30 cellular contexts compared by ENCODE assay signal in the genomic region with DNA sequence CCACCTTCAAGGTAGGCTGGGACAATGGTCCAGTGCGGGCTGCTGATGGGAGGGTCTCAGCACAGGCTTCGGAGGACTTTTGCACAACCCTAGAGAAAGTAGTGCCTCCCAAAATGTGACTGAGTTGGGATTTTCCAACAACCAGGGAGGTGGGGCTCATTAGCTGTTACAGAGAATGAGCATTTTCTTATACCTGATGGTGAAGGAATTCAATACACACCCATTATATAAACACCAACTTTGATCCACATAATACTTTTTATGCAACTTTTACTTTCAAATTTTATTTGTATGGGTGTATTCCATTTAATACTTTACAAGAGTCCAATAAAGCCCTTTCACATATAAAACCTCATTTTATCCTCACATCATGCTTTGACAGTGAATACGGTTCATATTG. TPM values are rescaled to one million over a fixed set of nuclear protein-coding genes. Genes with fewer than 3 reads are reported as not detected.
"Had no signal": no experiment of that assay in that cellular context is flagged by ENCODE, and none has a peak within 500 bp of the region (broad histone marks: within the 10 kb centered on the region; RNA-seq: fewer than 3 reads in every experiment).

No MANE protein-coding gene starts in this region.

- ATAC-seq: left cardiac atrium; left lung; naive thymus-derived CD8-positive, alpha-beta T cell; right lobe of liver had no signal

- H3K27me3 ChIP-seq: neural progenitor cell, right atrium auricular region, right lobe of liver, uterus had no signal

- H3K9me3 ChIP-seq: left lung, neutrophil, right atrium auricular region, right lobe of liver, suprapubic skin, thoracic aorta, tibial artery, uterus had no signal

- H3K36me3 ChIP-seq: left lung, neural progenitor cell, neutrophil, right atrium auricular region, right lobe of liver, suprapubic skin, thoracic aorta, tibial artery, uterus had no signal

- H3K4me2 ChIP-seq: neural progenitor cell, smooth muscle cell had no signal

- H2AFZ ChIP-seq: neural progenitor cell had no signal

- DNase-seq: head of caudate nucleus; hippocampal formation; kidney glomerular epithelial cell; left cardiac atrium; left lung; mesendoderm; naive thymus-derived CD8-positive, alpha-beta T cell; nephron progenitor cell; occipital lobe; right lobe of liver; stimulated activated CD4-positive, alpha-beta T cell treated with anti-CD3 and anti-CD28 coated beads, Interleukin-1b, Interleukin-23, amount 100 ng/mL, for 48 hours; stimulated activated CD4-positive, alpha-beta T cell treated with anti-CD3 and anti-CD28 coated beads, Interleukin-4, amount 100 ng/mL, for 1 hour; stimulated activated naive CD4-positive, alpha-beta T cell; tibial artery; uterus had no signal

- H3K9ac ChIP-seq: neural progenitor cell had no signal

- H3K4me3 ChIP-seq: left lung, lung, neural progenitor cell, right atrium auricular region, right lobe of liver, smooth muscle cell, suprapubic skin, thoracic aorta, tibial artery, uterus had no signal

- H3K4me1 ChIP-seq: left lung, neural progenitor cell, right atrium auricular region, right lobe of liver, suprapubic skin, tibial artery, uterus had no signal

- H3K27ac ChIP-seq: left lung, neural progenitor cell, neutrophil, right atrium auricular region, right lobe of liver, suprapubic skin, thoracic aorta, tibial artery had no signal

RNA-seq across cellular contexts. Expression of gene RNF186, which starts 31.3 kb away (rescaled TPM):
- total RNA-seq: left cardiac atrium; left lung; lung; mesothelial cell of epicardium; mononuclear cell; naive thymus-derived CD8-positive, alpha-beta T cell; occipital lobe; osteocyte; progenitor cell of endocrine pancreas; pulmonary artery endothelial cell; right atrium auricular region; skeletal muscle tissue; smooth muscle cell; subcutaneous adipose tissue; thoracic aorta; ureter had no signal
